17 cellular contexts compared by ENCODE assay signal in genomic region chr20:38890497-38890818, GRCh38. TPM values are rescaled to one million over a fixed set of nuclear protein-coding genes. Genes with fewer than 3 reads are reported as not detected.
DNase-seq lines count a peak whose midpoint lies in the region; ATAC-seq, FAIRE-seq and TF ChIP-seq lines count a peak whose summit lies in the region.
"Had no signal": no experiment of that assay in that cellular context is flagged by ENCODE, and none has a peak within 500 bp of the region (broad histone marks: within the 10 kb centered on the region; RNA-seq: fewer than 3 reads in every experiment).

No MANE protein-coding gene starts in this region.

- no peak overlapping the region for H3K4me2 ChIP-seq in mammary epithelial cell (ENCODE audit: insufficient read depth, low read depth, low read length)
- H3K4me2 ChIP-seq: SK-N-SH had no signal

- H4K20me1 ChIP-seq in mammary epithelial cell (ENCODE audit: insufficient read depth, low read length) = peaks cover 3% of the 10 kb centered on the region

- H3K27ac ChIP-seq in mammary epithelial cell (ENCODE audit: insufficient read depth, low read depth, low read length) = no peak overlapping the region
- H3K27ac ChIP-seq in substantia nigra (ENCODE audit: low read depth, low read length, poor library complexity, severe bottlenecking) = peak overlapping the region; percentile 98
- H3K27ac ChIP-seq: brain microvascular endothelial cell, pancreas, transverse colon, VCaP had no signal

- POLR2A ChIA-PET in MCF 10A (lab: Yijun Ruan, JAX) = interaction anchor here (0.7 kb wide), 1 partner anchor 332 kb away, joined by 3 read pairs; no protein-coding TSS in a partner anchor

- peak; percentile 14 for DNase-seq in mammary epithelial cell
- no peak for DNase-seq in MCF 10A (ENCODE audit: unreplicated experiment)
- peak; percentile 43 for DNase-seq in SK-MEL-5 (ENCODE audit: low read depth, low spot score)
- peak; percentile 18 for DNase-seq in bronchial epithelial cell (ENCODE audit: low read depth)
- no peak for DNase-seq in substantia nigra (lab: John Stamatoyannopoulos, UW)
- DNase-seq: brain microvascular endothelial cell; DMS 273 treated with DMSO at 0.1 percent for 48 hours; GOT3; NK-92 treated with Interleukin-12 subunit alpha and Interleukin-12 subunit beta, amount 100 ng/mL, for 24 hours; pancreas; transverse colon had no signal

- no peak overlapping the region for H2AFZ ChIP-seq in mammary epithelial cell (ENCODE audit: low read depth, low read length)

- 57% methylated on average over 3 of the region's 3 CpGs for WGBS in mammary epithelial cell (ENCODE audit: low coverage, missing lambda C conversion rate)

- CTCF ChIA-PET in mammary epithelial cell (lab: Charles Lee; ENCODE audit: low non-redundant PET) (no interaction called here), MCF 10A (lab: Yijun Ruan, JAX) (interaction anchor here (0.6 to 6.6 kb wide), 12 partner anchors 9 to 1025 kb away, joined by 3 to 131 read pairs (median 3); partner anchors contain the start of genes ACTR5 and DHX35)

- H3K36me3 ChIP-seq in mammary epithelial cell (ENCODE audit: insufficient read depth, low read length) (no peaks in the 10 kb centered on the region), bronchial epithelial cell (ENCODE audit: control insufficient read depth, insufficient read depth, low read length) (no peaks in the 10 kb centered on the region)
- H3K36me3 ChIP-seq: brain microvascular endothelial cell, pancreas, transverse colon had no signal

- no peaks in the 10 kb centered on the region for H3K79me2 ChIP-seq in mammary epithelial cell (ENCODE audit: insufficient read depth, low read length)

- H3K27me3 ChIP-seq in mammary epithelial cell (ENCODE audit: insufficient read depth, low read length) (no peaks in the 10 kb centered on the region), bronchial epithelial cell (ENCODE audit: control insufficient read depth, insufficient read depth, low read length) (peaks cover 4% of the 10 kb centered on the region)
- H3K27me3 ChIP-seq: pancreas had no signal

- in situ Hi-C loops in mammary epithelial cell (cut with MboI; ENCODE audit: low sequenced_read_pairs in 2 of 2) (loop anchor here (10.0 kb wide), 1 partner anchor 246 kb away; no protein-coding TSS in a partner anchor), SK-MEL-5 (cut with HindIII; ENCODE audit: low pct_unique_long_range_greater_than_20kb, low sequenced_read_pairs) (no loop called here)

- H3K4me1 Mint-ChIP-seq in MCF 10A (ENCODE audit: insufficient read depth, unreplicated experiment) = peaks cover 10% of the 10 kb centered on the region

- no peak for FAIRE-seq in bronchial epithelial cell (lab: Jason Lieb, UNC)
- FAIRE-seq: islet of Langerhans, pancreas had no signal

- no peaks in the 10 kb centered on the region for H3K9me3 Mint-ChIP-seq in MCF 10A (ENCODE audit: unreplicated experiment)

- no peak overlapping the region for H3K27ac Mint-ChIP-seq in MCF 10A (ENCODE audit: low read depth, unreplicated experiment)

- no peaks in the 10 kb centered on the region for H3K9me3 ChIP-seq in mammary epithelial cell (replicated peaks; ENCODE audit: insufficient read depth, low read length)
- H3K9me3 ChIP-seq: pancreas, SK-N-SH, transverse colon had no signal

- H3K4me3 ChIP-seq in mammary epithelial cell (replicated peaks in 1 of 3; ENCODE audit: insufficient read depth in 1 of 3, low read depth in 2 of 3, low read length in 3 of 3) (no peak overlapping the region), bronchial epithelial cell (ENCODE audit: low read depth, low read length) (no peak overlapping the region)
- H3K4me3 ChIP-seq: pancreas, transverse colon had no signal

- BruUV-seq in mammary epithelial cell (replicated peaks; lab: Mats Ljungman, UMichigan) (no TSS peak), MCF 10A (replicated peaks; lab: Mats Ljungman, UMichigan) (no TSS peak)

- dilution Hi-C loops in mammary epithelial cell (cut with HindIII; ENCODE audit: low sequenced_read_pairs) = no loop called here

- intact Hi-C loops in mammary epithelial cell (cut with micrococcal nuclease) = no loop called here
- intact Hi-C loops in MCF 10A (cut with micrococcal nuclease) = no loop called here

- H3K4me1 ChIP-seq in mammary epithelial cell (ENCODE audit: insufficient read depth, low read length) = peaks cover 10% of the 10 kb centered on the region

- no peak overlapping the region for H3K4me3 Mint-ChIP-seq in MCF 10A (ENCODE audit: unreplicated experiment)

- no peaks in the 10 kb centered on the region for H3K27me3 Mint-ChIP-seq in MCF 10A (ENCODE audit: insufficient read depth, unreplicated experiment)

- ATAC-seq in GM21360 (IDR thresholded peaks at IDR 0.05; ENCODE audit: unreplicated experiment) (no peak), HG02973 (IDR thresholded peaks at IDR 0.05; ENCODE audit: unreplicated experiment) (no peak), HG02571 (IDR thresholded peaks at IDR 0.05; ENCODE audit: unreplicated experiment) (no peak)
- ATAC-seq: pancreas had no signal

- no peaks in the 10 kb centered on the region for H3K36me3 Mint-ChIP-seq in MCF 10A (ENCODE audit: insufficient read depth, unreplicated experiment)

- H3K9ac ChIP-seq in mammary epithelial cell (ENCODE audit: insufficient read depth, low read length) = no peak overlapping the region
- H3K9ac ChIP-seq: SK-N-SH had no signal

- TF ChIP-seq CTCF in mammary epithelial cell (conservative IDR thresholded peaks at IDR 0.05 in 1 of 2, IDR thresholded peaks at IDR 0.05 in 1 of 2; ENCODE audit: extremely low read depth in 1 of 2, insufficient read depth in 1 of 2, low read depth in 1 of 2, low read length in 2 of 2) (no peak), MCF 10A (IDR thresholded peaks at IDR 0.05; ENCODE audit: unreplicated experiment) (no peak), bronchial epithelial cell (IDR thresholded peaks at IDR 0.05; ENCODE audit: insufficient read depth, low read length, severe bottlenecking) (no peak)

RNA-seq across cellular contexts. Expression of gene FAM83D, which starts 35.8 kb away (rescaled TPM):
- total RNA-seq in mammary epithelial cell = 10 to 100 TPM in 1 of 2 donors, 1 to 10 TPM in 1; 3.7 to 29.9 TPM
- 52.5 TPM for polyA plus RNA-seq in mammary epithelial cell
- 31.5 TPM for polyA minus RNA-seq in mammary epithelial cell
- 10.7 and 18.4 TPM in 2 replicates for total RNA-seq in MCF 10A (2022)
- 35.7 and 36.6 TPM in 2 replicates for total RNA-seq in SK-MEL-5 (2014; rRNA removed; shearing (Covaris generic))
- 40.8 and 48.1 TPM in 2 replicates for polyA plus RNA-seq in SK-MEL-5 (2015; cell fraction: cytosol; rRNA removed)
- polyA plus RNA-seq in SK-MEL-5 (2015; cell fraction: nucleus; rRNA removed) = 27.0 and 38.0 TPM in 2 replicates
- 2.6 and 5.1 TPM in 2 replicates for total RNA-seq in bronchial epithelial cell

Comparison
In these comparisons a context has a peak if more than half of its experiments do, and no peak if none do; other contexts are left out.
1. DNase-seq: peak in mammary epithelial cell (single experiment), SK-MEL-5 (single experiment) and bronchial epithelial cell (single experiment); none in MCF 10A (single experiment) and substantia nigra (0 of 49).